1 cellular context compared by ENCODE assay signal in the genomic region with DNA sequence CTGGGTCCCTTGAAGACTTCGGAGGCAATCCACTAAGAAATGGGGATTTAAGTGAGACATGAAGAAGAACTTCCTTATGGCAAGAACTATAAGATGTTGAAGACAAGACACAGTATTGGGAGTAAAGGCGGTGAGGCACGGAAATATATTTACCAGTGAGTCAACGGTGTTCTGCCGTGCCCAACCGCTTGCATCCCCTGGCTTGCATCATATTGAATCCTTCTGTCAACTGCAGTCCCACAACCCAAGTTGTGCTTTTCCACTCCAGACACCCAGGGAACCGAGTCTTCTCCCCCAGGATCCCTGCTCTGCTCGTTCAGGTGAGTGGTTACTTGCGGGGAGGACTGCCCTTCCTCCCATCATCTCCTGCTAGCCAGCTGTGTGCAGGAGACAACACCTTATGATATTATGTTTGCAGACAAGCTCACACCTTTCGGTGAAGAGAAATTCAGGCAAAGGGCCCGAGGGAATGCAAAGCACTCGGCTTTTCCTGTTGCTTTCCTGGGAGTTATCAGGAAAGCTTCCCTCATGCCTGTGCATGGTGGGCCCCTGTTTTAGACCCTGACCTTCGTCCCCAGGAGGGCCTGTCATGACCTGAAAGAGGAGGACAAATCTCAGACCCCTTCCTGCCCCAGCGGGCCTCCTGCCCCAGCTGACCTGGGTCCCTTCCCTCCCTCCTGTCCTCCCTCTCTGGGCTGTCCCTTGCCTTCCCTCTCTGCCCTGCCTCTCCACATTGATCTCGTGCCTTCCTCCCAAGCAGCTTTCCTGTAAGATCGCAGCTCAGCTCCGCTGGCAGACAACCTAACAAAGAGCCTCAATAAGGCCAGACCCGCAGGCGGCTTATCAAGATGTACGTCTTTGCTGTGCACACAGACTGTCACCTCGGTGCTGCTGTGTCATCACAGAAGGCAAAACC.
TF ChIP-seq lines count a peak whose summit lies in the region.

No MANE protein-coding gene starts in this region.

TF ChIP-seq in HepG2, 621 proteins besides CTCF, POLR2A, EP300 and RAD21 (continued from another document and continues in another):
- TF ChIP-seq, protein P1, sequence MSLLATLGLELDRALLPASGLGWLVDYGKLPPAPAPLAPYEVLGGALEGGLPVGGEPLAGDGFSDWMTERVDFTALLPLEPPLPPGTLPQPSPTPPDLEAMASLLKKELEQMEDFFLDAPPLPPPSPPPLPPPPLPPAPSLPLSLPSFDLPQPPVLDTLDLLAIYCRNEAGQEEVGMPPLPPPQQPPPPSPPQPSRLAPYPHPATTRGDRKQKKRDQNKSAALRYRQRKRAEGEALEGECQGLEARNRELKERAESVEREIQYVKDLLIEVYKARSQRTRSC (CRISPR knock-in tag; IDR thresholded peaks at IDR 0.05; ENCODE audit: low read depth) = 0 out of 2 replicates have a peak, but pooled peaks have one; percentile 38
- TF ChIP-seq, protein P2, sequence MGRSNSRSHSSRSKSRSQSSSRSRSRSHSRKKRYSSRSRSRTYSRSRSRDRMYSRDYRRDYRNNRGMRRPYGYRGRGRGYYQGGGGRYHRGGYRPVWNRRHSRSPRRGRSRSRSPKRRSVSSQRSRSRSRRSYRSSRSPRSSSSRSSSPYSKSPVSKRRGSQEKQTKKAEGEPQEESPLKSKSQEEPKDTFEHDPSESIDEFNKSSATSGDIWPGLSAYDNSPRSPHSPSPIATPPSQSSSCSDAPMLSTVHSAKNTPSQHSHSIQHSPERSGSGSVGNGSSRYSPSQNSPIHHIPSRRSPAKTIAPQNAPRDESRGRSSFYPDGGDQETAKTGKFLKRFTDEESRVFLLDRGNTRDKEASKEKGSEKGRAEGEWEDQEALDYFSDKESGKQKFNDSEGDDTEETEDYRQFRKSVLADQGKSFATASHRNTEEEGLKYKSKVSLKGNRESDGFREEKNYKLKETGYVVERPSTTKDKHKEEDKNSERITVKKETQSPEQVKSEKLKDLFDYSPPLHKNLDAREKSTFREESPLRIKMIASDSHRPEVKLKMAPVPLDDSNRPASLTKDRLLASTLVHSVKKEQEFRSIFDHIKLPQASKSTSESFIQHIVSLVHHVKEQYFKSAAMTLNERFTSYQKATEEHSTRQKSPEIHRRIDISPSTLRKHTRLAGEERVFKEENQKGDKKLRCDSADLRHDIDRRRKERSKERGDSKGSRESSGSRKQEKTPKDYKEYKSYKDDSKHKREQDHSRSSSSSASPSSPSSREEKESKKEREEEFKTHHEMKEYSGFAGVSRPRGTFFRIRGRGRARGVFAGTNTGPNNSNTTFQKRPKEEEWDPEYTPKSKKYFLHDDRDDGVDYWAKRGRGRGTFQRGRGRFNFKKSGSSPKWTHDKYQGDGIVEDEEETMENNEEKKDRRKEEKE (IDR thresholded peaks at IDR 0.05) = no peak
- TF ChIP-seq, protein P3, sequence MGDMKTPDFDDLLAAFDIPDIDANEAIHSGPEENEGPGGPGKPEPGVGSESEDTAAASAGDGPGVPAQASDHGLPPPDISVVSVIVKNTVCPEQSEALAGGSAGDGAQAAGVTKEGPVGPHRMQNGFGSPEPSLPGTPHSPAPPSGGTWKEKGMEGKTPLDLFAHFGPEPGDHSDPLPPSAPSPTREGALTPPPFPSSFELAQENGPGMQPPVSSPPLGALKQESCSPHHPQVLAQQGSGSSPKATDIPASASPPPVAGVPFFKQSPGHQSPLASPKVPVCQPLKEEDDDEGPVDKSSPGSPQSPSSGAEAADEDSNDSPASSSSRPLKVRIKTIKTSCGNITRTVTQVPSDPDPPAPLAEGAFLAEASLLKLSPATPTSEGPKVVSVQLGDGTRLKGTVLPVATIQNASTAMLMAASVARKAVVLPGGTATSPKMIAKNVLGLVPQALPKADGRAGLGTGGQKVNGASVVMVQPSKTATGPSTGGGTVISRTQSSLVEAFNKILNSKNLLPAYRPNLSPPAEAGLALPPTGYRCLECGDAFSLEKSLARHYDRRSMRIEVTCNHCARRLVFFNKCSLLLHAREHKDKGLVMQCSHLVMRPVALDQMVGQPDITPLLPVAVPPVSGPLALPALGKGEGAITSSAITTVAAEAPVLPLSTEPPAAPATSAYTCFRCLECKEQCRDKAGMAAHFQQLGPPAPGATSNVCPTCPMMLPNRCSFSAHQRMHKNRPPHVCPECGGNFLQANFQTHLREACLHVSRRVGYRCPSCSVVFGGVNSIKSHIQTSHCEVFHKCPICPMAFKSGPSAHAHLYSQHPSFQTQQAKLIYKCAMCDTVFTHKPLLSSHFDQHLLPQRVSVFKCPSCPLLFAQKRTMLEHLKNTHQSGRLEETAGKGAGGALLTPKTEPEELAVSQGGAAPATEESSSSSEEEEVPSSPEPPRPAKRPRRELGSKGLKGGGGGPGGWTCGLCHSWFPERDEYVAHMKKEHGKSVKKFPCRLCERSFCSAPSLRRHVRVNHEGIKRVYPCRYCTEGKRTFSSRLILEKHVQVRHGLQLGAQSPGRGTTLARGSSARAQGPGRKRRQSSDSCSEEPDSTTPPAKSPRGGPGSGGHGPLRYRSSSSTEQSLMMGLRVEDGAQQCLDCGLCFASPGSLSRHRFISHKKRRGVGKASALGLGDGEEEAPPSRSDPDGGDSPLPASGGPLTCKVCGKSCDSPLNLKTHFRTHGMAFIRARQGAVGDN (CRISPR knock-in tag; IDR thresholded peaks at IDR 0.05) = peak; percentile 79
- 0 out of 2 replicates have a peak, but pooled peaks have one; percentile 38 for TF ChIP-seq ZZZ3 (CRISPR knock-in tag; IDR thresholded peaks at IDR 0.05; ENCODE audit: borderline replicate concordance)
- no peak; the same call in 1 of the 2 replicates for TF ChIP-seq HMG20A (CRISPR knock-in tag; IDR thresholded peaks at IDR 0.05; ENCODE audit: borderline replicate concordance)
- TF ChIP-seq, protein P4, sequence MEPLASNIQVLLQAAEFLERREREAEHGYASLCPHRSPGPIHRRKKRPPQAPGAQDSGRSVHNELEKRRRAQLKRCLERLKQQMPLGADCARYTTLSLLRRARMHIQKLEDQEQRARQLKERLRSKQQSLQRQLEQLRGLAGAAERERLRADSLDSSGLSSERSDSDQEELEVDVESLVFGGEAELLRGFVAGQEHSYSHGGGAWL (CRISPR knock-in tag; IDR thresholded peaks at IDR 0.05) = no peak
- no peak for TF ChIP-seq SMYD3 (CRISPR knock-in tag; IDR thresholded peaks at IDR 0.05)
- no peak for TF ChIP-seq ZNF749 (CRISPR knock-in tag; IDR thresholded peaks at IDR 0.05; ENCODE audit: borderline replicate concordance)
- TF ChIP-seq, protein P5, sequence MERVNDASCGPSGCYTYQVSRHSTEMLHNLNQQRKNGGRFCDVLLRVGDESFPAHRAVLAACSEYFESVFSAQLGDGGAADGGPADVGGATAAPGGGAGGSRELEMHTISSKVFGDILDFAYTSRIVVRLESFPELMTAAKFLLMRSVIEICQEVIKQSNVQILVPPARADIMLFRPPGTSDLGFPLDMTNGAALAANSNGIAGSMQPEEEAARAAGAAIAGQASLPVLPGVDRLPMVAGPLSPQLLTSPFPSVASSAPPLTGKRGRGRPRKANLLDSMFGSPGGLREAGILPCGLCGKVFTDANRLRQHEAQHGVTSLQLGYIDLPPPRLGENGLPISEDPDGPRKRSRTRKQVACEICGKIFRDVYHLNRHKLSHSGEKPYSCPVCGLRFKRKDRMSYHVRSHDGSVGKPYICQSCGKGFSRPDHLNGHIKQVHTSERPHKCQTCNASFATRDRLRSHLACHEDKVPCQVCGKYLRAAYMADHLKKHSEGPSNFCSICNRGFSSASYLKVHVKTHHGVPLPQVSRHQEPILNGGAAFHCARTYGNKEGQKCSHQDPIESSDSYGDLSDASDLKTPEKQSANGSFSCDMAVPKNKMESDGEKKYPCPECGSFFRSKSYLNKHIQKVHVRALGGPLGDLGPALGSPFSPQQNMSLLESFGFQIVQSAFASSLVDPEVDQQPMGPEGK (CRISPR knock-in tag; IDR thresholded peaks at IDR 0.05) = peak; percentile 50
- no peak for TF ChIP-seq JARID2 (CRISPR knock-in tag; IDR thresholded peaks at IDR 0.05; ENCODE audit: insufficient replicate concordance)
- TF ChIP-seq ZNF121 (CRISPR knock-in tag; IDR thresholded peaks at IDR 0.05) = no peak
- TF ChIP-seq ZNF563 (CRISPR knock-in tag; IDR thresholded peaks at IDR 0.05) = no peak
- TF ChIP-seq MAFK (conservative IDR thresholded peaks at IDR 0.05 in 1 of 2, IDR thresholded peaks at IDR 0.05 in 1 of 2; ENCODE audit: low read length in 2 of 2) = no peak
- no peak for TF ChIP-seq RBM22 (optimal IDR thresholded peaks at IDR 0.05; ENCODE audit: low read length)
- no peak for TF ChIP-seq ZNF3 (CRISPR knock-in tag; IDR thresholded peaks at IDR 0.05)
- no peak for TF ChIP-seq ZFYVE20 (CRISPR knock-in tag; IDR thresholded peaks at IDR 0.05; ENCODE audit: borderline replicate concordance, low read depth)
- TF ChIP-seq, protein P6, sequence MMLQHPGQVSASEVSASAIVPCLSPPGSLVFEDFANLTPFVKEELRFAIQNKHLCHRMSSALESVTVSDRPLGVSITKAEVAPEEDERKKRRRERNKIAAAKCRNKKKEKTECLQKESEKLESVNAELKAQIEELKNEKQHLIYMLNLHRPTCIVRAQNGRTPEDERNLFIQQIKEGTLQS (CRISPR knock-in tag; IDR thresholded peaks at IDR 0.05) = 0 out of 2 replicates have a peak, but pooled peaks have one; percentile 11
- TF ChIP-seq, protein P7, sequence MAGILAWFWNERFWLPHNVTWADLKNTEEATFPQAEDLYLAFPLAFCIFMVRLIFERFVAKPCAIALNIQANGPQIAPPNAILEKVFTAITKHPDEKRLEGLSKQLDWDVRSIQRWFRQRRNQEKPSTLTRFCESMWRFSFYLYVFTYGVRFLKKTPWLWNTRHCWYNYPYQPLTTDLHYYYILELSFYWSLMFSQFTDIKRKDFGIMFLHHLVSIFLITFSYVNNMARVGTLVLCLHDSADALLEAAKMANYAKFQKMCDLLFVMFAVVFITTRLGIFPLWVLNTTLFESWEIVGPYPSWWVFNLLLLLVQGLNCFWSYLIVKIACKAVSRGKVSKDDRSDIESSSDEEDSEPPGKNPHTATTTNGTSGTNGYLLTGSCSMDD (CRISPR knock-in tag; IDR thresholded peaks at IDR 0.05) = no peak
- TF ChIP-seq, protein P8, sequence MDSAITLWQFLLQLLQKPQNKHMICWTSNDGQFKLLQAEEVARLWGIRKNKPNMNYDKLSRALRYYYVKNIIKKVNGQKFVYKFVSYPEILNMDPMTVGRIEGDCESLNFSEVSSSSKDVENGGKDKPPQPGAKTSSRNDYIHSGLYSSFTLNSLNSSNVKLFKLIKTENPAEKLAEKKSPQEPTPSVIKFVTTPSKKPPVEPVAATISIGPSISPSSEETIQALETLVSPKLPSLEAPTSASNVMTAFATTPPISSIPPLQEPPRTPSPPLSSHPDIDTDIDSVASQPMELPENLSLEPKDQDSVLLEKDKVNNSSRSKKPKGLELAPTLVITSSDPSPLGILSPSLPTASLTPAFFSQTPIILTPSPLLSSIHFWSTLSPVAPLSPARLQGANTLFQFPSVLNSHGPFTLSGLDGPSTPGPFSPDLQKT (CRISPR knock-in tag; IDR thresholded peaks at IDR 0.05; ENCODE audit: borderline replicate concordance) = no peak
- TF ChIP-seq SAFB2 (CRISPR knock-in tag; IDR thresholded peaks at IDR 0.05; ENCODE audit: borderline replicate concordance, low read depth) = no peak
- TF ChIP-seq, protein P9, sequence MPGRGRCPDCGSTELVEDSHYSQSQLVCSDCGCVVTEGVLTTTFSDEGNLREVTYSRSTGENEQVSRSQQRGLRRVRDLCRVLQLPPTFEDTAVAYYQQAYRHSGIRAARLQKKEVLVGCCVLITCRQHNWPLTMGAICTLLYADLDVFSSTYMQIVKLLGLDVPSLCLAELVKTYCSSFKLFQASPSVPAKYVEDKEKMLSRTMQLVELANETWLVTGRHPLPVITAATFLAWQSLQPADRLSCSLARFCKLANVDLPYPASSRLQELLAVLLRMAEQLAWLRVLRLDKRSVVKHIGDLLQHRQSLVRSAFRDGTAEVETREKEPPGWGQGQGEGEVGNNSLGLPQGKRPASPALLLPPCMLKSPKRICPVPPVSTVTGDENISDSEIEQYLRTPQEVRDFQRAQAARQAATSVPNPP (CRISPR knock-in tag; IDR thresholded peaks at IDR 0.05) = no peak
- TF ChIP-seq U2AF2 (IDR thresholded peaks at IDR 0.05; ENCODE audit: low read depth, low read length) = no peak
- TF ChIP-seq ZNF460 (CRISPR knock-in tag; IDR thresholded peaks at IDR 0.05; ENCODE audit: borderline replicate concordance) = no peak
- TF ChIP-seq ZNF337 (CRISPR knock-in tag; IDR thresholded peaks at IDR 0.05; ENCODE audit: borderline replicate concordance, low read depth) = no peak
- TF ChIP-seq ZNF496 (CRISPR knock-in tag; IDR thresholded peaks at IDR 0.05; ENCODE audit: insufficient replicate concordance) = no peak
- TF ChIP-seq CBFB (CRISPR knock-in tag; IDR thresholded peaks at IDR 0.05) = no peak
- TF ChIP-seq, protein P10, sequence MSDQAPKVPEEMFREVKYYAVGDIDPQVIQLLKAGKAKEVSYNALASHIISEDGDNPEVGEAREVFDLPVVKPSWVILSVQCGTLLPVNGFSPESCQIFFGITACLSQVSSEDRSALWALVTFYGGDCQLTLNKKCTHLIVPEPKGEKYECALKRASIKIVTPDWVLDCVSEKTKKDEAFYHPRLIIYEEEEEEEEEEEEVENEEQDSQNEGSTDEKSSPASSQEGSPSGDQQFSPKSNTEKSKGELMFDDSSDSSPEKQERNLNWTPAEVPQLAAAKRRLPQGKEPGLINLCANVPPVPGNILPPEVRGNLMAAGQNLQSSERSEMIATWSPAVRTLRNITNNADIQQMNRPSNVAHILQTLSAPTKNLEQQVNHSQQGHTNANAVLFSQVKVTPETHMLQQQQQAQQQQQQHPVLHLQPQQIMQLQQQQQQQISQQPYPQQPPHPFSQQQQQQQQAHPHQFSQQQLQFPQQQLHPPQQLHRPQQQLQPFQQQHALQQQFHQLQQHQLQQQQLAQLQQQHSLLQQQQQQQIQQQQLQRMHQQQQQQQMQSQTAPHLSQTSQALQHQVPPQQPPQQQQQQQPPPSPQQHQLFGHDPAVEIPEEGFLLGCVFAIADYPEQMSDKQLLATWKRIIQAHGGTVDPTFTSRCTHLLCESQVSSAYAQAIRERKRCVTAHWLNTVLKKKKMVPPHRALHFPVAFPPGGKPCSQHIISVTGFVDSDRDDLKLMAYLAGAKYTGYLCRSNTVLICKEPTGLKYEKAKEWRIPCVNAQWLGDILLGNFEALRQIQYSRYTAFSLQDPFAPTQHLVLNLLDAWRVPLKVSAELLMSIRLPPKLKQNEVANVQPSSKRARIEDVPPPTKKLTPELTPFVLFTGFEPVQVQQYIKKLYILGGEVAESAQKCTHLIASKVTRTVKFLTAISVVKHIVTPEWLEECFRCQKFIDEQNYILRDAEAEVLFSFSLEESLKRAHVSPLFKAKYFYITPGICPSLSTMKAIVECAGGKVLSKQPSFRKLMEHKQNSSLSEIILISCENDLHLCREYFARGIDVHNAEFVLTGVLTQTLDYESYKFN (CRISPR knock-in tag; conservative IDR thresholded peaks at IDR 0.05) = peak; percentile 88
- peak; percentile 91 for TF ChIP-seq GFI1 (CRISPR knock-in tag; IDR thresholded peaks at IDR 0.05; ENCODE audit: borderline replicate concordance)
- TF ChIP-seq, protein P11, sequence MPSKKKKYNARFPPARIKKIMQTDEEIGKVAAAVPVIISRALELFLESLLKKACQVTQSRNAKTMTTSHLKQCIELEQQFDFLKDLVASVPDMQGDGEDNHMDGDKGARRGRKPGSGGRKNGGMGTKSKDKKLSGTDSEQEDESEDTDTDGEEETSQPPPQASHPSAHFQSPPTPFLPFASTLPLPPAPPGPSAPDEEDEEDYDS (CRISPR knock-in tag; IDR thresholded peaks at IDR 0.05) = no peak
- TF ChIP-seq, protein P12, sequence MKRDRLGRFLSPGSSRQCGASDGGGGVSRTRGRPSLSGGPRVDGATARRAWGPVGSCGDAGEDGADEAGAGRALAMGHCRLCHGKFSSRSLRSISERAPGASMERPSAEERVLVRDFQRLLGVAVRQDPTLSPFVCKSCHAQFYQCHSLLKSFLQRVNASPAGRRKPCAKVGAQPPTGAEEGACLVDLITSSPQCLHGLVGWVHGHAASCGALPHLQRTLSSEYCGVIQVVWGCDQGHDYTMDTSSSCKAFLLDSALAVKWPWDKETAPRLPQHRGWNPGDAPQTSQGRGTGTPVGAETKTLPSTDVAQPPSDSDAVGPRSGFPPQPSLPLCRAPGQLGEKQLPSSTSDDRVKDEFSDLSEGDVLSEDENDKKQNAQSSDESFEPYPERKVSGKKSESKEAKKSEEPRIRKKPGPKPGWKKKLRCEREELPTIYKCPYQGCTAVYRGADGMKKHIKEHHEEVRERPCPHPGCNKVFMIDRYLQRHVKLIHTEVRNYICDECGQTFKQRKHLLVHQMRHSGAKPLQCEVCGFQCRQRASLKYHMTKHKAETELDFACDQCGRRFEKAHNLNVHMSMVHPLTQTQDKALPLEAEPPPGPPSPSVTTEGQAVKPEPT (CRISPR knock-in tag; IDR thresholded peaks at IDR 0.05; ENCODE audit: low read depth) = no peak
- no peak for TF ChIP-seq ATM (IDR thresholded peaks at IDR 0.05; ENCODE audit: borderline replicate concordance)
